3 cellular contexts compared by ENCODE assay signal in genomic region chr1:171816300-171816901, GRCh38.
TF ChIP-seq lines count a peak whose summit lies in the region.

No MANE protein-coding gene starts in this region.

TF ChIP-seq in A549, 52 proteins besides CTCF, POLR2A, EP300 and RAD21:
- TF ChIP-seq RARB (CRISPR knock-in tag; IDR thresholded peaks at IDR 0.05) (no peak), FOSL2 (IDR thresholded peaks at IDR 0.05) (no peak), FOSL2 (CRISPR knock-in tag; IDR thresholded peaks at IDR 0.05) (no peak), FOXS1 (CRISPR knock-in tag; IDR thresholded peaks at IDR 0.05) (no peak), ESRRA (IDR thresholded peaks at IDR 0.05; ENCODE audit: borderline replicate concordance, low read length) (no peak), BCL3 (IDR thresholded peaks at IDR 0.05) (no peak), MAZ (IDR thresholded peaks at IDR 0.05; ENCODE audit: borderline replicate concordance, low read depth, low read length) (no peak), MAFK (IDR thresholded peaks at IDR 0.05; ENCODE audit: partially characterized antibody) (no peak), SREBF2 (IDR thresholded peaks at IDR 0.05) (no peak), EHF (CRISPR knock-in tag; IDR thresholded peaks at IDR 0.05) (no peak), CEBPB (IDR thresholded peaks at IDR 0.05) (no peak), ZC3H11A (IDR thresholded peaks at IDR 0.05) (no peak), KDM1A (IDR thresholded peaks at IDR 0.05; ENCODE audit: low read depth) (no peak), POLR2AphosphoS2 (conservative IDR thresholded peaks at IDR 0.05; ENCODE audit: low read length) (no peak), E2F6 (IDR thresholded peaks at IDR 0.05; ENCODE audit: borderline replicate concordance, low read depth) (no peak), GATA3 (IDR thresholded peaks at IDR 0.05; ENCODE audit: borderline replicate concordance) (no peak), MYC (IDR thresholded peaks at IDR 0.05; ENCODE audit: borderline replicate concordance, low read length) (no peak), ZSCAN20 (CRISPR knock-in tag; IDR thresholded peaks at IDR 0.05) (no peak), HMGXB4 (CRISPR knock-in tag; IDR thresholded peaks at IDR 0.05; ENCODE audit: borderline replicate concordance) (no peak), NR3C1 (IDR thresholded peaks at IDR 0.05) (no peak), RNF2 (IDR thresholded peaks at IDR 0.05; ENCODE audit: borderline replicate concordance, low read depth) (no peak)

TF ChIP-seq in WTC11, 78 proteins besides CTCF, POLR2A, EP300 and RAD21:
- TF ChIP-seq CREB1 (CRISPR knock-in tag; IDR thresholded peaks at IDR 0.05) (no peak), USF1 (CRISPR knock-in tag; IDR thresholded peaks at IDR 0.05) (no peak)

TF ChIP-seq in H1, 55 proteins besides CTCF, POLR2A, EP300 and RAD21:
- TF ChIP-seq KDM4A (IDR thresholded peaks at IDR 0.05; ENCODE audit: low read depth, low read length, severe bottlenecking) (no peak), CHD7 (IDR thresholded peaks at IDR 0.05; ENCODE audit: insufficient replicate concordance, low read length) (no peak), GABPA (IDR thresholded peaks at IDR 0.05; ENCODE audit: borderline replicate concordance, insufficient read depth, low read length) (no peak), RNF2 (IDR thresholded peaks at IDR 0.05; ENCODE audit: borderline replicate concordance, low read depth, low read length, missing control alignments, poor library complexity, severe bottlenecking) (no peak), NANOG (IDR thresholded peaks at IDR 0.05; ENCODE audit: insufficient read depth, low read depth, low read length, poor library complexity, severe bottlenecking) (no peak), SUZ12 (IDR thresholded peaks at IDR 0.05; ENCODE audit: low read length) (no peak), ATF3 (IDR thresholded peaks at IDR 0.05; ENCODE audit: insufficient read depth, low read depth, low read length) (no peak), MAX (IDR thresholded peaks at IDR 0.05) (no peak), ATF2 (IDR thresholded peaks at IDR 0.05; ENCODE audit: low read length) (no peak), E2F6 (IDR thresholded peaks at IDR 0.05) (no peak), SP1 (IDR thresholded peaks at IDR 0.05; ENCODE audit: low read depth, low read length) (no peak), TBP (IDR thresholded peaks at IDR 0.05; ENCODE audit: low read depth, low read length) (no peak), SIX5 (IDR thresholded peaks at IDR 0.05; ENCODE audit: low read depth, low read length) (no peak), CEBPB (IDR thresholded peaks at IDR 0.05; ENCODE audit: low read depth, low read length) (no peak), POU5F1 (IDR thresholded peaks at IDR 0.05; ENCODE audit: low read depth, low read length) (no peak), TAF1 (IDR thresholded peaks at IDR 0.05; ENCODE audit: low read depth, low read length) (no peak), USF2 (IDR thresholded peaks at IDR 0.05; ENCODE audit: low read length) (no peak), JUND (IDR thresholded peaks at IDR 0.05; ENCODE audit: low read length) (no peak), ASH2L (IDR thresholded peaks at IDR 0.05; ENCODE audit: low read length) (no peak)
